8 cellular contexts compared by ENCODE assay signal in genomic region chr12:9707864-9708808, GRCh38. TPM values are rescaled to one million over a fixed set of nuclear protein-coding genes. Genes with fewer than 3 reads are reported as not detected.
DNase-seq lines count a peak whose midpoint lies in the region; ATAC-seq lines count a peak whose summit lies in the region.

No MANE protein-coding gene starts in this region.

- H3K27ac Mint-ChIP-seq in immature natural killer cell, result peak overlapping the region; percentile 30 to 86 (median 80)

- H3K4me1 Mint-ChIP-seq in immature natural killer cell, result peaks cover 33 to 50% of the 10 kb centered on the region in 2 donors

- H3K36me3 Mint-ChIP-seq in immature natural killer cell, result peaks cover 0 to 13% (median 2%) of the 10 kb centered on the region in 3 donors

- H3K27me3 Mint-ChIP-seq in immature natural killer cell (ENCODE audit: low read depth in 3 of 3), result peaks cover 0 to 5% (median 0%) of the 10 kb centered on the region in 3 donors

- no peak for ATAC-seq in HG03521 (IDR thresholded peaks at IDR 0.05; ENCODE audit: unreplicated experiment)
- no peak for ATAC-seq in GM19455 (IDR thresholded peaks at IDR 0.05; ENCODE audit: unreplicated experiment)

- DNase-seq in GM04504 (ENCODE audit: low read depth), result peak; percentile 18
- DNase-seq in LHCN-M2 (ENCODE audit: low read depth), result peak; percentile 50
- DNase-seq in T-helper 22 cell (ENCODE audit: low read depth), result peak; percentile 35
- DNase-seq in astrocyte of the hippocampus (ENCODE audit: low read depth, low spot score), result peak; percentile 72
- peak; percentile 54 to 72 (median 60) for DNase-seq in immature natural killer cell
- DNase-seq in stimulated activated CD4-positive, alpha-beta T cell treated with anti-CD3 and anti-CD28 coated beads, Interleukin-2, amount 100 ng/mL, for 48 hours, result peak; percentile 57 to 60

- H3K4me3 Mint-ChIP-seq in immature natural killer cell, result peak overlapping the region; percentile 22 to 68 (median 44)

- H3K9me3 Mint-ChIP-seq in immature natural killer cell, result peaks cover 0 to 2% (median 0%) of the 10 kb centered on the region in 6 donors

RNA-seq across cellular contexts. Expression of gene CLECL1, which starts 24.8 kb away (rescaled TPM):
- total RNA-seq in LHCN-M2 (2014; rRNA removed), result not detected in 2 replicates
- polyA plus RNA-seq in LHCN-M2 (2012), result not detected
- polyA plus RNA-seq in immature natural killer cell, result 1 to 10 TPM in 2 of 3 donors, not detected in 1; 1.2 to 3.5 TPM

RNA-seq across cellular contexts. Expression of gene CLEC2D, which starts 38.6 kb away (rescaled TPM):
- total RNA-seq in LHCN-M2 (2014; rRNA removed), result 2.5 and 2.8 TPM in 2 replicates
- 0.58 TPM for polyA plus RNA-seq in LHCN-M2 (2012)
- 10 to 100 TPM; 37.7 to 57.3 (median 38.7) TPM for polyA plus RNA-seq in immature natural killer cell

RNA-seq across cellular contexts. Expression of gene CD69, which starts 52.6 kb away (rescaled TPM):
- total RNA-seq in LHCN-M2 (2014; rRNA removed), result not detected in 2 replicates
- polyA plus RNA-seq in LHCN-M2 (2012), result not detected
- 100 to 1,000 TPM; 142 to 434 (median 240) TPM for polyA plus RNA-seq in immature natural killer cell

Comparison
In these comparisons a context has a peak if more than half of its experiments do, and no peak if none do; other contexts are left out.
1. DNase-seq: peak in every context shown above with its lines; median percentile 72 in astrocyte of the hippocampus; 60 in immature natural killer cell; 58 in stimulated activated CD4-positive, alpha-beta T cell treated with anti-CD3 and anti-CD28 coated beads, Interleukin-2, amount 100 ng/mL, for 48 hours; 50 in LHCN-M2; 35 in T-helper 22 cell; 18 in GM04504.